In the genomic region with DNA sequence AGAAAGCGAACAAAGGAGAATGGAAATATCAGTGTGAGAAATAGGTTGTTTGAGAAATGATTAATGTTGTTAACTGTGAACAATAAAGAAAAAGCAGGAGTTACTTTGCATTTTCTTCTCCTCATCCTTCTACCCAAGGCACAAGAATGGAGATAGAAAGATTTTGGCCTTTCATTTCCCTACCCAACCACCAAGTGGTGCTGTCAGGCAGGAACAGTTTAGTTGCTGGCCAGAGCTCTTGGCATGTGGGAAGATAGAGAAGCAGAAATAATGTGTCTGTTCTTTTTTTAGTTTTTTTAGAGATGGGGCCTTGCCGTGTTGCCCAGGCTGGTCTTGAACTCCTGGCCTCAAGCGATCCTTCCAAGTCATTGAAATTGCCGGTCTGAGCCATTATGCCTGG, we compare ENCODE assay signal across 9 cellular contexts. TPM values are rescaled to one million over a fixed set of nuclear protein-coding genes. Genes with fewer than 3 reads are reported as not detected.
DNase-seq lines count a peak whose midpoint lies in the region; ATAC-seq and TF ChIP-seq lines count a peak whose summit lies in the region.
"Had no signal": no experiment of that assay in that cellular context is flagged by ENCODE, and none has a peak within 500 bp of the region (broad histone marks: within the 10 kb centered on the region; RNA-seq: fewer than 3 reads in every experiment).

No MANE protein-coding gene starts in this region.

- no peaks in the 10 kb centered on the region for H3K4me1 ChIP-seq in Panc1 (ENCODE audit: control insufficient read depth, insufficient read depth, low read length)
- H3K4me1 ChIP-seq: prostate gland had no signal

- in situ Hi-C loops in Panc1 (cut with HindIII; ENCODE audit: low pct_unique_long_range_greater_than_20kb, low sequenced_read_pairs) = no loop called here

- intact Hi-C loops in Panc1 (cut with micrococcal nuclease; ENCODE audit: unreplicated experiment) = no loop called here

- POLR2A ChIA-PET in GM10248 (lab: Yijun Ruan, JAX) = no interaction called here
- POLR2A ChIA-PET in Panc1 (lab: Charles Lee) = no interaction called here

- ATAC-seq in Panc1 = no peak
- no peak for ATAC-seq in GM21526 (IDR thresholded peaks at IDR 0.05; ENCODE audit: low FRiP score, unreplicated experiment)
- ATAC-seq in HG03469 (IDR thresholded peaks at IDR 0.05; ENCODE audit: unreplicated experiment) = no peak

- TF ChIP-seq CTCF in AG10803 (conservative IDR thresholded peaks at IDR 0.05; ENCODE audit: low read length) = peak; percentile 39
- peak; percentile 29 for TF ChIP-seq CTCF in GM10248 (IDR thresholded peaks at IDR 0.05; ENCODE audit: control extremely low read depth, extremely low read depth, low read depth, missing control alignments)
- TF ChIP-seq CTCF in Panc1 (IDR thresholded peaks at IDR 0.05) = peak; percentile 13; the same call in 1 of the 2 replicates

- H3K36me3 ChIP-seq in Panc1 (ENCODE audit: control insufficient read depth, insufficient read depth, low read length) = no peaks in the 10 kb centered on the region
- H3K36me3 ChIP-seq: prostate gland had no signal

- BruUV-seq in Panc1 (replicated peaks; lab: Mats Ljungman, UMichigan) = no TSS peak

- H3K4me3 ChIP-seq in AG10803 (ENCODE audit: low read length) = no peak overlapping the region
- H3K4me3 ChIP-seq in Panc1 (ENCODE audit: low read depth in 2 of 2, low read length in 2 of 2) = no peak overlapping the region
- H3K4me3 ChIP-seq: prostate gland had no signal

- CTCF ChIA-PET in GM10248 (lab: Yijun Ruan, JAX) = interaction anchor here (0.6 to 1.5 kb wide), 4 partner anchors 9 to 168 kb away, joined by 3 to 5 read pairs (median 4); no protein-coding TSS in a partner anchor
- CTCF ChIA-PET in Panc1 (lab: Charles Lee) = no interaction called here

- H3K9me3 ChIP-seq in Panc1 (ENCODE audit: control insufficient read depth, insufficient read depth, low read depth, low read length) = no peaks in the 10 kb centered on the region
- H3K9me3 ChIP-seq: prostate gland had no signal

- H3K27ac ChIP-seq in Panc1 (ENCODE audit: low read length) = no peak overlapping the region
- H3K27ac ChIP-seq: prostate gland had no signal

- DNase-seq in AG10803 (ENCODE audit: low read depth) = no peak
- peak; percentile 26 for DNase-seq in GM10248 (ENCODE audit: extremely low spot score)
- DNase-seq in Panc1 (ENCODE audit: low read depth, low spot score) = no peak
- peak; percentile 42 for DNase-seq in germinal center (ENCODE audit: low spot score)
- no peak for DNase-seq in cerebellum (ENCODE audit: low spot score)
- no peak for DNase-seq in stimulated activated naive CD4-positive, alpha-beta T cell treated with Interleukin-2 at 50 U/mL for 16 hours (lab: John Stamatoyannopoulos, UW)

- H3K27me3 ChIP-seq in Panc1 (ENCODE audit: control insufficient read depth, insufficient read depth, low read length) = peaks cover 2% of the 10 kb centered on the region; the same call in 1 of the 2 replicates

RNA-seq across cellular contexts. Expression of a gene that starts 12.8 kb away (rescaled TPM):
- total RNA-seq in Panc1 (2021; ENCODE audit: unreplicated experiment) = not detected
- 0.27 TPM for polyA plus RNA-seq in Panc1 (2012; ENCODE audit: insufficient read length)
- total RNA-seq in cerebellum = 17.4 TPM

Comparison
In these comparisons a context has a peak if more than half of its experiments do, and no peak if none do; other contexts are left out.
1. DNase-seq: peak in GM10248 (single experiment) and germinal center (single experiment); none in AG10803 (single experiment), Panc1 (single experiment), cerebellum (single experiment) and stimulated activated naive CD4-positive, alpha-beta T cell treated with Interleukin-2 at 50 U/mL for 16 hours (single experiment).
2. RNA of a gene that starts 12.8 kb away (total RNA-seq): 17.4 TPM in cerebellum (single experiment); not detected in Panc1 (single experiment); every median in the first group is over 10 times any median in the second.
3. Peak in every context shown above with its lines, with median percentiles within 50 percentile points of each other: CTCF ChIP-seq.